Comparison of ENCODE assay signal across 10 cellular contexts in genomic region chr19:57302020-57302465, GRCh38. TPM values are rescaled to one million over a fixed set of nuclear protein-coding genes. Genes with fewer than 3 reads are reported as not detected.
DNase-seq lines count a peak whose midpoint lies in the region; ATAC-seq and TF ChIP-seq lines count a peak whose summit lies in the region.
"Had no signal": no experiment of that assay in that cellular context is flagged by ENCODE, and none has a peak within 500 bp of the region (broad histone marks: within the 10 kb centered on the region; RNA-seq: fewer than 3 reads in every experiment).

No MANE protein-coding gene starts in this region.

- TF ChIP-seq CTCF in NB4 (IDR thresholded peaks at IDR 0.05; ENCODE audit: low read depth, low read length) (no peak), choroid plexus epithelial cell (conservative IDR thresholded peaks at IDR 0.05; ENCODE audit: low read depth, low read length) (peak; percentile 29)

- DNase-seq in COLO668 (lab: John Stamatoyannopoulos, UW; ENCODE audit: unreplicated experiment) (peak; percentile 27), NB4 (ENCODE audit: low read depth) (peak; percentile 88), choroid plexus epithelial cell (ENCODE audit: low read depth) (peak; percentile 98), myocyte (ENCODE audit: low read depth) (peak; percentile 96), OCI-M2 (lab: John Stamatoyannopoulos, UW; ENCODE audit: unreplicated experiment) (no peak), NCI-H2029 (lab: John Stamatoyannopoulos, UW) (no peak)
- DNase-seq in activated effector memory CD4-positive, alpha-beta T cell treated with Interleukin-2 at 50 U/mL for 16 hours: no peak
- DNase-seq: NCI-H82; stimulated activated CD4-positive, alpha-beta T cell treated with anti-CD3 and anti-CD28 coated beads, Interleukin-12 subunit alpha, Interleukin-12 subunit beta, amount 100 ng/mL, for 4 hours had no signal

- no peak for TF ChIP-seq POLR2A in NB4 (IDR thresholded peaks at IDR 0.05; ENCODE audit: extremely low read depth, insufficient read length)

- ATAC-seq in GM19463 (IDR thresholded peaks at IDR 0.05; ENCODE audit: unreplicated experiment): no peak

- H3K4me3 ChIP-seq in NB4 (ENCODE audit: low read depth, low read length): no peak overlapping the region
- no peak overlapping the region for H3K4me3 ChIP-seq in choroid plexus epithelial cell (ENCODE audit: low read depth, low read length)

RNA-seq across cellular contexts. Expression of gene ZNF543, which starts 18.2 kb away (rescaled TPM):
- total RNA-seq in myocyte: 8.6 and 12.5 TPM in 2 replicates
- polyA plus RNA-seq in myocyte (2012): 2.1 TPM

RNA-seq across cellular contexts. Expression of gene ZNF460, which starts 21.8 kb away (rescaled TPM):
- total RNA-seq in myocyte: 59.7 and 69.2 TPM in 2 replicates
- polyA plus RNA-seq in myocyte (2012): 7.3 TPM

RNA-seq across cellular contexts. Expression of gene ZNF304, which starts 49.0 kb away (rescaled TPM):
- 9.0 and 9.9 TPM in 2 replicates for total RNA-seq in myocyte
- polyA plus RNA-seq in myocyte (2012): 5.6 TPM

Comparison
In these comparisons a context has a peak if more than half of its experiments do, and no peak if none do; other contexts are left out.
1. DNase-seq: peak in COLO668 (single experiment), NB4 (single experiment), choroid plexus epithelial cell (single experiment) and myocyte (single experiment); none in activated effector memory CD4-positive, alpha-beta T cell treated with Interleukin-2 at 50 U/mL for 16 hours (single experiment), OCI-M2 (single experiment) and NCI-H2029 (single experiment).